In the genomic region with DNA sequence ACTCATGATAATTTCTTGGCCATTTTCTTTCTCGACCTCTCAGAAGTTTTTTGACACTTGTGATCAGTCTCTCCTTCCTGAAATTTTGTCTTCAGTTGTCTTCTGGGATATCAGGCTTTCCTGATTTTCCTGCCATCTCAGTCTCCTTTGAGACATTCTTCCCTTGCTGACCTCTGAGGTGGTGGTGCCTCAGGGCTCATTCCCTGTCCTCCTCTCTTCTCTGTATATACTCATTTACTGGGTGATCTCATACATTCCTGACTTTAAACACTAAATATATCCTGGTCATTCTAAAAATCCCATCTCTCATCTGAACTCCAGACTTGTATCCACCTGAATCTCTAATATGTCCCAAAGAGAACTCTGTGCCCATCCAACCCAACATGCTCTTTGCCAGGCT, we compare ENCODE assay signal across 17 cellular contexts. TPM values are rescaled to one million over a fixed set of nuclear protein-coding genes. Genes with fewer than 3 reads are reported as not detected.
DNase-seq lines count a peak whose midpoint lies in the region; ATAC-seq, FAIRE-seq and TF ChIP-seq lines count a peak whose summit lies in the region.
"Had no signal": no experiment of that assay in that cellular context is flagged by ENCODE, and none has a peak within 500 bp of the region (broad histone marks: within the 10 kb centered on the region; RNA-seq: fewer than 3 reads in every experiment).

No MANE protein-coding gene starts in this region.

- dilution Hi-C loops in IMR-90 (cut with HindIII; ENCODE audit: low sequenced_read_pairs, unreplicated experiment), result no loop called here

- H3K27ac ChIP-seq in IMR-90 (ENCODE audit: insufficient read depth, low read length) (no peak overlapping the region), astrocyte (ENCODE audit: low read depth, low read length) (no peak overlapping the region), right atrium auricular region (no peak overlapping the region)
- H3K27ac ChIP-seq: BLaER1 had no signal

- no peak for TF ChIP-seq RAD21 in IMR-90 (IDR thresholded peaks at IDR 0.05; ENCODE audit: low read length)

- H2AFZ ChIP-seq in IMR-90 (replicated peaks; ENCODE audit: low read length, poor library complexity), result no peak overlapping the region
- no peak overlapping the region for H2AFZ ChIP-seq in astrocyte (ENCODE audit: low read depth, low read length)

- TF ChIP-seq CTCF in IMR-90 (conservative IDR thresholded peaks at IDR 0.05; ENCODE audit: low read depth, low read length) (no peak), astrocyte (IDR thresholded peaks at IDR 0.05; ENCODE audit: insufficient read depth, low read depth, low read length) (no peak), right atrium auricular region (IDR thresholded peaks at IDR 0.05) (no peak)

- in situ Hi-C loops in IMR-90 (cut with MboI; ENCODE audit: low sequenced_read_pairs), result no loop called here

- H3K27me3 ChIP-seq in IMR-90 (ENCODE audit: control insufficient read depth, insufficient read depth, low read length), result no peaks in the 10 kb centered on the region
- no peaks in the 10 kb centered on the region for H3K27me3 ChIP-seq in astrocyte (ENCODE audit: insufficient read depth, low read length)
- H3K27me3 ChIP-seq in right atrium auricular region, result no peaks in the 10 kb centered on the region
- H3K27me3 ChIP-seq: BLaER1 had no signal

- H3K4me2 ChIP-seq in IMR-90 (ENCODE audit: low read depth, low read length), result no peak overlapping the region
- H3K4me2 ChIP-seq in astrocyte (ENCODE audit: low read length), result no peak overlapping the region
- H3K4me2 ChIP-seq: BLaER1 had no signal

- DNase-seq in EL (peak; percentile 68), IMR-90 (peak; percentile 16), astrocyte (ENCODE audit: low read depth) (no peak), NOMO-1 treated with DMSO at 0.1 percent for 48 hours (lab: John Stamatoyannopoulos, UW; ENCODE audit: unreplicated experiment) (no peak), SHP77 treated with DMSO at 0.1 percent for 48 hours (lab: John Stamatoyannopoulos, UW) (no peak), right atrium auricular region (ENCODE audit: low spot score) (no peak)
- DNase-seq in activated CD8-positive, alpha-beta memory T cell treated with anti-CD3 and anti-CD28 coated beads, Interleukin-2, amount 50 U/mL, for 4 hours, result no peak
- DNase-seq: 8988T; CD4-positive, alpha-beta memory T cell; DMS79 treated with DMSO at 0.1 percent for 48 hours; GF-D8; GOT3; H7 had no signal

- H3K56ac ChIP-seq in IMR-90 (ENCODE audit: extremely low read depth, insufficient read depth, low read length), result no peak overlapping the region

- peak overlapping the region; percentile 78; the same call in 1 of the 2 replicates for H3K18ac ChIP-seq in IMR-90 (ENCODE audit: low read depth, low read length)

- BruUV-seq in IMR-90 (replicated peaks; lab: Mats Ljungman, UMichigan), result no TSS peak

- no peaks in the 10 kb centered on the region for H3K9me3 Mint-ChIP-seq in astrocyte (ENCODE audit: unreplicated experiment)

- no peaks in the 10 kb centered on the region for H3K36me3 Mint-ChIP-seq in astrocyte (ENCODE audit: low read depth, unreplicated experiment)
- H3K36me3 Mint-ChIP-seq: CD14-positive monocyte; CD4-positive, alpha-beta memory T cell had no signal

- POLR2A ChIA-PET in IMR-90 (lab: Charles Lee; ENCODE audit: unreplicated experiment), result no interaction called here

- H2AK5ac ChIP-seq in IMR-90 (ENCODE audit: low read depth, low read length), result peak overlapping the region; percentile 77; the same call in 1 of the 2 replicates

- peaks cover 8% of the 10 kb centered on the region for H3K9me1 ChIP-seq in IMR-90 (ENCODE audit: insufficient read depth, low read length)

- H4K20me1 ChIP-seq in IMR-90 (ENCODE audit: insufficient read depth, low read length), result peaks cover 7% of the 10 kb centered on the region; the same call in 1 of the 2 replicates
- H4K20me1 ChIP-seq in astrocyte (ENCODE audit: insufficient read depth, low read length), result no peaks in the 10 kb centered on the region
- H4K20me1 ChIP-seq: BLaER1 had no signal

- H3K4me1 ChIP-seq in IMR-90 (ENCODE audit: control insufficient read depth, insufficient read depth, low read length) (peaks cover 13% of the 10 kb centered on the region), astrocyte (ENCODE audit: insufficient read depth, low read length) (no peaks in the 10 kb centered on the region), right atrium auricular region (peaks cover 0 to 4% of the 10 kb centered on the region in 2 donors)
- H3K4me1 ChIP-seq: BLaER1 had no signal

- H3K4ac ChIP-seq in IMR-90 (ENCODE audit: low read depth, low read length), result 0 out of 2 replicates have a peak overlapping the region, but pooled peaks have one; percentile 36

- H3K36me3 ChIP-seq in IMR-90 (ENCODE audit: control insufficient read depth, insufficient read depth, low read length) (no peaks in the 10 kb centered on the region; the same call in 1 of the 2 replicates), astrocyte (ENCODE audit: insufficient read depth, low read length) (no peaks in the 10 kb centered on the region), right atrium auricular region (no peaks in the 10 kb centered on the region)
- H3K36me3 ChIP-seq: BLaER1 had no signal

- peak overlapping the region; percentile 59 to 61; a peak in 3 of 4 replicates for H4K8ac ChIP-seq in IMR-90 (ENCODE audit: low read depth in 2 of 2, low read length in 2 of 2)

- peaks cover 36 to 64% of the 10 kb centered on the region in 2 experiments for H3K79me1 ChIP-seq in IMR-90 (ENCODE audit: low read depth in 1 of 2, low read length in 2 of 2)

- H2BK120ac ChIP-seq in IMR-90 (ENCODE audit: low read depth, low read length), result no peak overlapping the region; the same call in 1 of the 2 replicates

- H3K4me3 Mint-ChIP-seq in astrocyte (ENCODE audit: unreplicated experiment), result no peak overlapping the region
- H3K4me3 Mint-ChIP-seq: CD14-positive monocyte had no signal

- FAIRE-seq in astrocyte (lab: Jason Lieb, UNC), result peak; percentile 13
- FAIRE-seq: HepG2 had no signal

- H2BK5ac ChIP-seq in IMR-90 (ENCODE audit: low read depth, low read length, poor library complexity, severe bottlenecking), result peak overlapping the region; percentile 37

- no peaks in the 10 kb centered on the region for H3K9me3 ChIP-seq in IMR-90 (ENCODE audit: control insufficient read depth, insufficient read depth, low read length)
- no peaks in the 10 kb centered on the region for H3K9me3 ChIP-seq in astrocyte (ENCODE audit: insufficient read depth, low read depth, low read length)
- no peaks in the 10 kb centered on the region for H3K9me3 ChIP-seq in right atrium auricular region
- H3K9me3 ChIP-seq: BLaER1 had no signal

- peak overlapping the region; percentile 10; the same call in 1 of the 2 replicates for H3K23ac ChIP-seq in IMR-90 (ENCODE audit: low read depth, low read length)

- no peak for TF ChIP-seq POLR2A in IMR-90 (IDR thresholded peaks at IDR 0.05; ENCODE audit: low read depth, low read length)

- ATAC-seq in IMR-90 (ENCODE audit: low read depth), result peak; percentile 56
- ATAC-seq: HCT116, HepG2 had no signal

- H3K27ac Mint-ChIP-seq in astrocyte (ENCODE audit: unreplicated experiment), result no peak overlapping the region
- H3K27ac Mint-ChIP-seq: CD14-positive monocyte; CD4-positive, alpha-beta memory T cell had no signal

- peaks cover 11% of the 10 kb centered on the region for H3K4me1 Mint-ChIP-seq in astrocyte (ENCODE audit: low read depth, unreplicated experiment)
- H3K4me1 Mint-ChIP-seq: CD14-positive monocyte had no signal

- H3K14ac ChIP-seq in IMR-90 (replicated peaks; ENCODE audit: low read depth, low read length), result peak overlapping the region; percentile 56; the same call in 1 of the 2 replicates

- CTCF ChIA-PET in IMR-90 (lab: Yijun Ruan, JAX), result no interaction called here

- no CpG with 5 or more reads among the region's 1 CpG for WGBS in IMR-90 (ENCODE audit: extremely low coverage in 2 of 2, insufficient read length in 1 of 2), 2 experiments

- H3K27me3 Mint-ChIP-seq in astrocyte (ENCODE audit: low read depth, unreplicated experiment), result no peaks in the 10 kb centered on the region

- no peaks in the 10 kb centered on the region for H3K79me2 ChIP-seq in astrocyte (ENCODE audit: insufficient read depth, low read length)

- H4K91ac ChIP-seq in IMR-90 (ENCODE audit: insufficient read depth, low read depth, low read length), result peak overlapping the region; percentile 74; the same call in 1 of the 2 replicates

- no peak overlapping the region for H2AK9ac ChIP-seq in IMR-90 (replicated peaks; ENCODE audit: low read depth, low read length, poor library complexity)

- H3K9ac ChIP-seq in IMR-90 (ENCODE audit: low read depth, low read length) (no peak overlapping the region), astrocyte (ENCODE audit: low read length) (no peak overlapping the region)
- H3K9ac ChIP-seq: BLaER1 had no signal

- intact Hi-C loops in IMR-90 (cut with micrococcal nuclease), result no loop called here

- H3K4me3 ChIP-seq in IMR-90 (ENCODE audit: insufficient read depth, low read depth, low read length), result no peak overlapping the region
- no peak overlapping the region for H3K4me3 ChIP-seq in astrocyte (ENCODE audit: insufficient read depth, low read depth, low read length)
- no peak overlapping the region for H3K4me3 ChIP-seq in right atrium auricular region
- H3K4me3 ChIP-seq: BLaER1 had no signal

- H2BK20ac ChIP-seq in IMR-90 (ENCODE audit: low read depth, low read length), result peak overlapping the region; percentile 11; the same call in 1 of the 2 replicates

- peak overlapping the region; percentile 73; the same call in 1 of the 2 replicates for H4K5ac ChIP-seq in IMR-90 (ENCODE audit: low read depth, low read length)

- peak overlapping the region; percentile 51; the same call in 2 of the 3 replicates for H2BK15ac ChIP-seq in IMR-90 (ENCODE audit: low read depth, low read length)

TF ChIP-seq in IMR-90, 13 proteins besides CTCF, POLR2A, EP300 and RAD21 (continues in another document):
- TF ChIP-seq, protein P1, sequence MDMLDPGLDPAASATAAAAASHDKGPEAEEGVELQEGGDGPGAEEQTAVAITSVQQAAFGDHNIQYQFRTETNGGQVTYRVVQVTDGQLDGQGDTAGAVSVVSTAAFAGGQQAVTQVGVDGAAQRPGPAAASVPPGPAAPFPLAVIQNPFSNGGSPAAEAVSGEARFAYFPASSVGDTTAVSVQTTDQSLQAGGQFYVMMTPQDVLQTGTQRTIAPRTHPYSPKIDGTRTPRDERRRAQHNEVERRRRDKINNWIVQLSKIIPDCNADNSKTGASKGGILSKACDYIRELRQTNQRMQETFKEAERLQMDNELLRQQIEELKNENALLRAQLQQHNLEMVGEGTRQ (IDR thresholded peaks at IDR 0.05; ENCODE audit: low read depth, low read length), result no peak
- TF ChIP-seq MXI1 (IDR thresholded peaks at IDR 0.05; ENCODE audit: borderline replicate concordance, low read depth, low read length), result no peak
- TF ChIP-seq RCOR1 (IDR thresholded peaks at IDR 0.05; ENCODE audit: insufficient replicate concordance, low read length), result no peak
- TF ChIP-seq NFE2L2 (IDR thresholded peaks at IDR 0.05; ENCODE audit: low read depth, low read length), result no peak

RNA-seq across cellular contexts. Expression of a gene that starts 31.3 kb away (rescaled TPM):
- total RNA-seq in IMR-90 (2012; rRNA removed) (46.6 and 46.9 TPM in 2 replicates), astrocyte (28.7 and 30.1 TPM in 2 replicates), right atrium auricular region (10 to 100 TPM; 21.6 to 23.3 TPM)
- 23.6 and 27.0 TPM in 2 replicates for polyA plus RNA-seq in IMR-90 (2012; rRNA removed)
- 11.8 and 14.7 TPM in 2 replicates for polyA plus RNA-seq in IMR-90 (2012; cell fraction: cytosol; rRNA removed)
- 43.0 and 67.3 TPM in 2 replicates for polyA plus RNA-seq in IMR-90 (2012; cell fraction: nucleus; rRNA removed; ENCODE audit: low replicate concordance)
- polyA plus RNA-seq: CD4-positive, alpha-beta memory T cell had no signal

Comparison
In these comparisons a context has a peak if more than half of its experiments do, and no peak if none do; other contexts are left out.
1. DNase-seq: peak in EL (single experiment) and IMR-90 (single experiment); none in astrocyte (single experiment), NOMO-1 treated with DMSO at 0.1 percent for 48 hours (single experiment), SHP77 treated with DMSO at 0.1 percent for 48 hours (single experiment), right atrium auricular region (single experiment) and activated CD8-positive, alpha-beta memory T cell treated with anti-CD3 and anti-CD28 coated beads, Interleukin-2, amount 50 U/mL, for 4 hours (single experiment).